ENCODE assay signal across 8 cellular contexts in the genomic region with DNA sequence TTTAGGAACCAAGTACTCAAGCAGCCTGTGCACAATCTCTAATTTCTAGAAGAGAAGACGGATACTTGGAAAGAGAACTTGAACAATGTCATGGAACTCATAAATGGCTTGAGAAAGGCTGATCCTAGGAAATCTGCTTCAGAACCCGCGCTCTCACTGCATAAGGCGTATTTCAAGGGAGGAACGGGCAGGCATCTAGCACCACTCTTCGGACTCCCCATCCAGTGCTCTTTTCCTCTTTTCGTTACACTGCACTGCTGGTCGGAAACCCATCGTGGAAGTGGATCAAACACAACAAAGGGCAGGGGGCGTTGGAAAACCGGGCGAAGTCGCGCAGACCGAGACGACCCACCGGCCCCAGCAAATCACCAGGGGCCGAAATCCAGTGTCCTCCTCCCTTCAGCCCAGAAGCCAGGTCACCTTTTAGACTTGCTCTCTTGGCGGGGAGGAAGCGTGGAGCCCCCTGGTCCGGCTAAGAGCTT. TPM values are rescaled to one million over a fixed set of nuclear protein-coding genes. Genes with fewer than 3 reads are reported as not detected.
DNase-seq lines count a peak whose midpoint lies in the region; ATAC-seq and TF ChIP-seq lines count a peak whose summit lies in the region.

No MANE protein-coding gene starts in this region.

- H3K36me3 Mint-ChIP-seq in Calu3 (ENCODE audit: insufficient read depth, unreplicated experiment): peaks cover 60% of the 10 kb centered on the region

- H3K36me3 ChIP-seq in breast epithelium: no peaks in the 10 kb centered on the region
- H3K36me3 ChIP-seq in liver (ENCODE audit: control insufficient read depth in 4 of 4, insufficient read depth in 3 of 4, low read depth in 1 of 4, low read length in 3 of 4): no peaks in the 10 kb centered on the region
- H3K36me3 ChIP-seq in tibial artery: peaks cover 8 to 11% (median 10%) of the 10 kb centered on the region in 3 donors

- no peaks in the 10 kb centered on the region for H3K9me3 Mint-ChIP-seq in Calu3 (ENCODE audit: low read depth, unreplicated experiment)

- H3K27ac ChIP-seq in breast epithelium (peak overlapping the region; percentile 91 to 98), liver (ENCODE audit: low read depth in 1 of 2, low read length in 2 of 2) (peak overlapping the region; percentile 94 to 95), tibial artery (peak overlapping the region; percentile 84 to 92)

- no peaks in the 10 kb centered on the region for H3K4me1 ChIP-seq in breast epithelium
- H3K4me1 ChIP-seq in liver (ENCODE audit: control insufficient read depth in 4 of 4, insufficient read depth in 4 of 4, low read length in 3 of 4): peaks cover 22 to 34% (median 26%) of the 10 kb centered on the region in 4 donors
- peaks cover 0 to 30% (median 29%) of the 10 kb centered on the region in 4 donors for H3K4me1 ChIP-seq in tibial artery

- intact Hi-C loops in Calu3 (cut with micrococcal nuclease; ENCODE audit: unreplicated experiment) (loop anchor here (5.0 kb wide), 1 partner anchor 267 kb away; no protein-coding TSS in a partner anchor), breast epithelium (cut with DNase I; ENCODE audit: low total_unique reads) (no loop called here), tibial artery (cut with DNase I; ENCODE audit: low total_unique reads) (no loop called here)

- 7% methylated on average over 21 of the region's 21 CpGs for WGBS in liver

- no peak for TF ChIP-seq RAD21 in liver (IDR thresholded peaks at IDR 0.05)

- DNase-seq in Calu3: no peak
- DNase-seq in Kasumi-1 (lab: John Stamatoyannopoulos, UW): peak; percentile 55 to 62
- DNase-seq in breast epithelium (ENCODE audit: low spot score in 2 of 2): no peak
- DNase-seq in tibial artery: no peak
- DNase-seq in stimulated activated naive CD4-positive, alpha-beta T cell treated with Interleukin-2 at 50 U/mL for 16 hours (lab: John Stamatoyannopoulos, UW): no peak
- DNase-seq in NCI-H510A (lab: John Stamatoyannopoulos, UW): no peak

- H3K27me3 ChIP-seq in breast epithelium (no peaks in the 10 kb centered on the region), liver (ENCODE audit: control insufficient read depth in 4 of 4, insufficient read depth in 4 of 4, low read length in 3 of 4) (no peaks in the 10 kb centered on the region), tibial artery (no peaks in the 10 kb centered on the region)

- no peaks in the 10 kb centered on the region for H3K27me3 Mint-ChIP-seq in Calu3 (ENCODE audit: unreplicated experiment)

- H3K27ac Mint-ChIP-seq in Calu3 (ENCODE audit: unreplicated experiment): peak overlapping the region; percentile 98

- TF ChIP-seq CTCF in Calu3 (IDR thresholded peaks at IDR 0.05; ENCODE audit: unreplicated experiment) (no peak), breast epithelium (IDR thresholded peaks at IDR 0.05) (no peak), liver (IDR thresholded peaks at IDR 0.05; ENCODE audit: low read depth, low read length, missing input control) (no peak), tibial artery (IDR thresholded peaks at IDR 0.05) (no peak)

- ATAC-seq in GM19395 (IDR thresholded peaks at IDR 0.05; ENCODE audit: unreplicated experiment): no peak

- CTCF ChIA-PET in Calu3 (lab: Charles Lee): interaction anchor here (0.6 kb wide), 1 partner anchor 47 kb away, joined by 4 read pairs; no protein-coding TSS in a partner anchor

- TF ChIP-seq POLR2A in breast epithelium (IDR thresholded peaks at IDR 0.05): no peak

- BruUV-seq in Calu3 (replicated peaks; lab: Mats Ljungman, UMichigan): TSS peak; percentile 88

- no peaks in the 10 kb centered on the region for H3K9me3 ChIP-seq in breast epithelium
- no peaks in the 10 kb centered on the region for H3K9me3 ChIP-seq in liver (ENCODE audit: control insufficient read depth in 4 of 4, low read length in 3 of 4)
- no peaks in the 10 kb centered on the region for H3K9me3 ChIP-seq in tibial artery

- H3K4me1 Mint-ChIP-seq in Calu3 (ENCODE audit: low read depth, unreplicated experiment): peaks cover 32% of the 10 kb centered on the region

- peak overlapping the region; percentile 93 for H3K4me3 Mint-ChIP-seq in Calu3 (ENCODE audit: low read depth, unreplicated experiment)

- H3K9ac ChIP-seq in liver (ENCODE audit: low read depth in 1 of 2, low read length in 2 of 2): peak overlapping the region; percentile 53 to 69

- H3K4me3 ChIP-seq in breast epithelium: peak overlapping the region; percentile 79 to 88 (median 83)
- peak overlapping the region; percentile 76 to 94 (median 84) for H3K4me3 ChIP-seq in liver (ENCODE audit: low read depth in 1 of 3, low read length in 3 of 3)
- H3K4me3 ChIP-seq in tibial artery: peak overlapping the region; percentile 65 to 92

TF ChIP-seq in liver, 16 proteins besides CTCF, POLR2A, EP300 and RAD21:
- TF ChIP-seq RXRA (IDR thresholded peaks at IDR 0.05) (no peak), EGR1 (IDR thresholded peaks at IDR 0.05; ENCODE audit: low read depth in 2 of 2) (no peak), FOXA2 (IDR thresholded peaks at IDR 0.05) (no peak), HNF4G (IDR thresholded peaks at IDR 0.05) (peak; percentile 26)
- TF ChIP-seq, protein P1, sequence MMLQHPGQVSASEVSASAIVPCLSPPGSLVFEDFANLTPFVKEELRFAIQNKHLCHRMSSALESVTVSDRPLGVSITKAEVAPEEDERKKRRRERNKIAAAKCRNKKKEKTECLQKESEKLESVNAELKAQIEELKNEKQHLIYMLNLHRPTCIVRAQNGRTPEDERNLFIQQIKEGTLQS (IDR thresholded peaks at IDR 0.05): no peak
- TF ChIP-seq, protein P2, sequence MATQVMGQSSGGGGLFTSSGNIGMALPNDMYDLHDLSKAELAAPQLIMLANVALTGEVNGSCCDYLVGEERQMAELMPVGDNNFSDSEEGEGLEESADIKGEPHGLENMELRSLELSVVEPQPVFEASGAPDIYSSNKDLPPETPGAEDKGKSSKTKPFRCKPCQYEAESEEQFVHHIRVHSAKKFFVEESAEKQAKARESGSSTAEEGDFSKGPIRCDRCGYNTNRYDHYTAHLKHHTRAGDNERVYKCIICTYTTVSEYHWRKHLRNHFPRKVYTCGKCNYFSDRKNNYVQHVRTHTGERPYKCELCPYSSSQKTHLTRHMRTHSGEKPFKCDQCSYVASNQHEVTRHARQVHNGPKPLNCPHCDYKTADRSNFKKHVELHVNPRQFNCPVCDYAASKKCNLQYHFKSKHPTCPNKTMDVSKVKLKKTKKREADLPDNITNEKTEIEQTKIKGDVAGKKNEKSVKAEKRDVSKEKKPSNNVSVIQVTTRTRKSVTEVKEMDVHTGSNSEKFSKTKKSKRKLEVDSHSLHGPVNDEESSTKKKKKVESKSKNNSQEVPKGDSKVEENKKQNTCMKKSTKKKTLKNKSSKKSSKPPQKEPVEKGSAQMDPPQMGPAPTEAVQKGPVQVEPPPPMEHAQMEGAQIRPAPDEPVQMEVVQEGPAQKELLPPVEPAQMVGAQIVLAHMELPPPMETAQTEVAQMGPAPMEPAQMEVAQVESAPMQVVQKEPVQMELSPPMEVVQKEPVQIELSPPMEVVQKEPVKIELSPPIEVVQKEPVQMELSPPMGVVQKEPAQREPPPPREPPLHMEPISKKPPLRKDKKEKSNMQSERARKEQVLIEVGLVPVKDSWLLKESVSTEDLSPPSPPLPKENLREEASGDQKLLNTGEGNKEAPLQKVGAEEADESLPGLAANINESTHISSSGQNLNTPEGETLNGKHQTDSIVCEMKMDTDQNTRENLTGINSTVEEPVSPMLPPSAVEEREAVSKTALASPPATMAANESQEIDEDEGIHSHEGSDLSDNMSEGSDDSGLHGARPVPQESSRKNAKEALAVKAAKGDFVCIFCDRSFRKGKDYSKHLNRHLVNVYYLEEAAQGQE (IDR thresholded peaks at IDR 0.05): no peak

RNA-seq across cellular contexts. Expression of a gene that starts 0.5 kb away (rescaled TPM):
- total RNA-seq in Calu3 (2022) (31.8 and 33.4 TPM in 2 replicates), breast epithelium (10 to 100 TPM; 15.1 to 21.6 (median 16.8) TPM), liver (1 to 10 TPM; 3.5 to 5.8 TPM)
- 1 to 10 TPM; 1.1 to 3.0 TPM for polyA plus RNA-seq in liver

RNA-seq across cellular contexts. Expression of a gene that starts 10.6 kb away (rescaled TPM):
- total RNA-seq in Calu3 (2022): 47.3 and 49.9 TPM in 2 replicates
- 10 to 100 TPM; 17.1 to 32.9 (median 27.2) TPM for total RNA-seq in breast epithelium
- 10 to 100 TPM; 15.3 to 16.4 TPM for total RNA-seq in liver
- 10 to 100 TPM; 17.7 to 24.0 TPM for polyA plus RNA-seq in liver

Comparison
In these comparisons a context has a peak if more than half of its experiments do, and no peak if none do; other contexts are left out.
1. DNase-seq: peak in Kasumi-1 (2 of 2); none in Calu3 (single experiment), breast epithelium (0 of 2), tibial artery (0 of 2), stimulated activated naive CD4-positive, alpha-beta T cell treated with Interleukin-2 at 50 U/mL for 16 hours (single experiment) and NCI-H510A (single experiment).
2. Peak in every context shown above with its lines, with median percentiles within 50 percentile points of each other: H3K27ac ChIP-seq and H3K4me3 ChIP-seq.